ENCODE assay signal across 10 cellular contexts in genomic region chr16:85936761-85937343, GRCh38. TPM values are rescaled to one million over a fixed set of nuclear protein-coding genes. Genes with fewer than 3 reads are reported as not detected.
DNase-seq lines count a peak whose midpoint lies in the region; ATAC-seq and TF ChIP-seq lines count a peak whose summit lies in the region.
"Had no signal": no experiment of that assay in that cellular context is flagged by ENCODE, and none has a peak within 500 bp of the region (broad histone marks: within the 10 kb centered on the region; RNA-seq: fewer than 3 reads in every experiment).

No MANE protein-coding gene starts in this region.

- peaks cover 20% of the 10 kb centered on the region for H3K4me1 ChIP-seq in CD4-positive, CD25-positive, alpha-beta regulatory T cell (ENCODE audit: control insufficient read depth, insufficient read depth, low read length, poor library complexity, severe bottlenecking)
- H3K4me1 ChIP-seq in OCI-LY7 (ENCODE audit: insufficient read depth, low read length, poor library complexity, severe bottlenecking) = peaks cover 35% of the 10 kb centered on the region
- H3K4me1 ChIP-seq in effector memory CD4-positive, alpha-beta T cell (ENCODE audit: control insufficient read depth, insufficient read depth, low read length, poor library complexity, severe bottlenecking) = peaks cover 18% of the 10 kb centered on the region
- H3K4me1 ChIP-seq in heart right ventricle = peaks cover 0 to 23% (median 0%) of the 10 kb centered on the region in 9 donors

- DNase-seq in CD4-positive, CD25-positive, alpha-beta regulatory T cell = no peak
- DNase-seq in OCI-LY7 (ENCODE audit: low spot score) (no peak), NCI-H748 (lab: John Stamatoyannopoulos, UW; ENCODE audit: unreplicated experiment) (no peak), HUDEP-2 (lab: John Stamatoyannopoulos, UW; ENCODE audit: unreplicated experiment in 76 of 76) (no peak), NCI-H510A (lab: John Stamatoyannopoulos, UW) (no peak), heart right ventricle (no peak)
- no peak for DNase-seq in effector memory CD4-positive, alpha-beta T cell
- DNase-seq: Caco-2 had no signal

- H3K9me2 ChIP-seq in OCI-LY7 (ENCODE audit: insufficient read depth, low read length) = no peaks in the 10 kb centered on the region

- intact Hi-C loops in OCI-LY7 (cut with micrococcal nuclease; ENCODE audit: unreplicated experiment) (no loop called here), heart right ventricle (cut with DNase I) (no loop called here)

- H3K27ac ChIP-seq in CD4-positive, CD25-positive, alpha-beta regulatory T cell (ENCODE audit: insufficient read depth, low read length, poor library complexity, severe bottlenecking) = peak overlapping the region; percentile 60
- H3K27ac ChIP-seq in OCI-LY7 (ENCODE audit: low read depth, low read length, poor library complexity, severe bottlenecking) = peak overlapping the region; percentile 17
- peak overlapping the region; percentile 59 for H3K27ac ChIP-seq in effector memory CD4-positive, alpha-beta T cell (ENCODE audit: insufficient read depth, low read length, poor library complexity, severe bottlenecking)
- H3K27ac ChIP-seq in heart right ventricle = peak overlapping the region in 1 of 10 donors; percentile 72

- H3K27me3 Mint-ChIP-seq in CD4-positive, CD25-positive, alpha-beta regulatory T cell = peaks cover 5% of the 10 kb centered on the region

- H3K9me3 Mint-ChIP-seq in CD4-positive, CD25-positive, alpha-beta regulatory T cell = peaks cover 0 to 2% (median 0%) of the 10 kb centered on the region in 7 donors

- no peaks in the 10 kb centered on the region for H3K9me3 ChIP-seq in CD4-positive, CD25-positive, alpha-beta regulatory T cell (ENCODE audit: control insufficient read depth in 2 of 2, low read length in 2 of 2)
- no peaks in the 10 kb centered on the region for H3K9me3 ChIP-seq in OCI-LY7 (ENCODE audit: low read length)
- H3K9me3 ChIP-seq in effector memory CD4-positive, alpha-beta T cell (ENCODE audit: control insufficient read depth, low read length) = no peaks in the 10 kb centered on the region
- no peaks in the 10 kb centered on the region for H3K9me3 ChIP-seq in heart right ventricle
- H3K9me3 ChIP-seq: Caco-2 had no signal

- no TSS peak for BruUV-seq in OCI-LY7 (replicated peaks; lab: Mats Ljungman, UMichigan)

- H3K36me3 ChIP-seq in CD4-positive, CD25-positive, alpha-beta regulatory T cell (ENCODE audit: control insufficient read depth, insufficient read depth, low read length) = no peaks in the 10 kb centered on the region
- no peaks in the 10 kb centered on the region for H3K36me3 ChIP-seq in OCI-LY7 (ENCODE audit: insufficient read depth, low read length)
- no peaks in the 10 kb centered on the region for H3K36me3 ChIP-seq in effector memory CD4-positive, alpha-beta T cell (ENCODE audit: control insufficient read depth, insufficient read depth, low read length)
- no peaks in the 10 kb centered on the region for H3K36me3 ChIP-seq in heart right ventricle

- TF ChIP-seq CTCF in OCI-LY7 (conservative IDR thresholded peaks at IDR 0.05; ENCODE audit: low read length) = no peak
- TF ChIP-seq CTCF in heart right ventricle (IDR thresholded peaks at IDR 0.05) = no peak

- peaks cover 7 to 35% (median 27%) of the 10 kb centered on the region in 4 donors for H3K4me1 Mint-ChIP-seq in CD4-positive, CD25-positive, alpha-beta regulatory T cell

- H3K4me2 ChIP-seq in OCI-LY7 (ENCODE audit: low read length) = peak overlapping the region; percentile 61

- no peaks in the 10 kb centered on the region for H3K27me3 ChIP-seq in CD4-positive, CD25-positive, alpha-beta regulatory T cell (ENCODE audit: control insufficient read depth, insufficient read depth, low read length)
- no peaks in the 10 kb centered on the region for H3K27me3 ChIP-seq in effector memory CD4-positive, alpha-beta T cell (replicated peaks; ENCODE audit: control insufficient read depth, insufficient read depth, low read length, poor library complexity, severe bottlenecking)
- H3K27me3 ChIP-seq in heart right ventricle = peaks cover 0 to 25% (median 11%) of the 10 kb centered on the region in 7 donors

- peak overlapping the region; percentile 81; the same call in 1 of the 2 replicates for H2AFZ ChIP-seq in OCI-LY7 (ENCODE audit: low read length)

- peak overlapping the region; percentile 74 for H3K4me3 ChIP-seq in CD4-positive, CD25-positive, alpha-beta regulatory T cell (ENCODE audit: low read depth, low read length)
- peak overlapping the region; percentile 3 for H3K4me3 ChIP-seq in OCI-LY7 (ENCODE audit: low read depth, low read length, poor library complexity, severe bottlenecking)
- peak overlapping the region; percentile 32 for H3K4me3 ChIP-seq in effector memory CD4-positive, alpha-beta T cell (ENCODE audit: insufficient read depth, low read depth, low read length, poor library complexity, severe bottlenecking)
- no peak overlapping the region for H3K4me3 ChIP-seq in heart right ventricle

- POLR2A ChIA-PET in OCI-LY7 (lab: Charles Lee) = no interaction called here

- peaks cover 4% of the 10 kb centered on the region for H3K36me3 Mint-ChIP-seq in CD4-positive, CD25-positive, alpha-beta regulatory T cell

- no peak for ATAC-seq in CD4-positive, CD25-positive, alpha-beta regulatory T cell (ENCODE audit: low read depth in 2 of 2)
- ATAC-seq in GM19455 (IDR thresholded peaks at IDR 0.05; ENCODE audit: unreplicated experiment) = peak; percentile 9
- no peak for ATAC-seq in heart right ventricle

- H4K20me1 ChIP-seq in OCI-LY7 (ENCODE audit: insufficient read depth, low read length) = no peaks in the 10 kb centered on the region

- H3K4me3 Mint-ChIP-seq in CD4-positive, CD25-positive, alpha-beta regulatory T cell = peak overlapping the region; percentile 27 to 86 (median 75)

- CTCF ChIA-PET in OCI-LY7 (lab: Charles Lee; ENCODE audit: unreplicated experiment) = no interaction called here

- H3K79me2 ChIP-seq in OCI-LY7 (ENCODE audit: insufficient read depth, low read depth, low read length) = no peaks in the 10 kb centered on the region

- peak overlapping the region; percentile 90 to 99 (median 95) for H3K27ac Mint-ChIP-seq in CD4-positive, CD25-positive, alpha-beta regulatory T cell

- WGBS in heart right ventricle, 2 donors = 65 to 80% methylated on average over 16 of the region's 16 CpGs

RNA-seq across cellular contexts. Expression of gene IRF8, which starts 37.9 kb away (rescaled TPM):
- 3.8 TPM for total RNA-seq in CD4-positive, CD25-positive, alpha-beta regulatory T cell
- polyA plus RNA-seq in CD4-positive, CD25-positive, alpha-beta regulatory T cell = 1 to 10 TPM in 3 of 4 donors, under 1 TPM in 1; 0.78 to 4.4 (median 2.5) TPM
- 181 and 188 TPM in 2 replicates for total RNA-seq in OCI-LY7 (2014; rRNA removed; shearing (Covaris generic))
- total RNA-seq in OCI-LY7 (2022) = 210 and 224 TPM in 2 replicates
- 10 to 100 TPM in 1 of 10 donors, 1 to 10 TPM in 7, under 1 TPM in 2; 0.72 to 29.4 (median 2.5) TPM for total RNA-seq in heart right ventricle
- 1 to 10 TPM; 1.7 to 1.9 TPM for polyA plus RNA-seq in heart right ventricle
- total RNA-seq: NCI-H460 had no signal

Comparison
In these comparisons a context has a peak if more than half of its experiments do, and no peak if none do; other contexts are left out.
1. H3K4me3 ChIP-seq: peak in CD4-positive, CD25-positive, alpha-beta regulatory T cell (single experiment), OCI-LY7 (single experiment) and effector memory CD4-positive, alpha-beta T cell (single experiment); none in heart right ventricle (0 of 10).
2. RNA of gene IRF8, which starts 37.9 kb away (total RNA-seq): 181 to 224 TPM in OCI-LY7; 3.8 TPM in CD4-positive, CD25-positive, alpha-beta regulatory T cell (single experiment) and 0.72 to 29.4 TPM in heart right ventricle; every median in the first group is over 4 times any median in the second.